9 cellular contexts compared by ENCODE assay signal in genomic region chr19:39825093-39825463, GRCh38. TPM values are rescaled to one million over a fixed set of nuclear protein-coding genes. Genes with fewer than 3 reads are reported as not detected.
A peak's percentile ranks its signal among the peaks of the same experiment; 100 is the strongest.
DNase-seq lines count a peak whose midpoint lies in the region; ATAC-seq and TF ChIP-seq lines count a peak whose summit lies in the region.
"Had no signal": no experiment of that assay in that cellular context is flagged by ENCODE, and none has a peak within 500 bp of the region (broad histone marks: within the 10 kb centered on the region; RNA-seq: fewer than 3 reads in every experiment).

No MANE protein-coding gene starts in this region.

- in situ Hi-C loops in gastrocnemius medialis (cut with MboI; ENCODE audit: low sequenced_read_pairs in 4 of 4), result loop anchor here in 2 of 4 donors (25.0 kb wide), 2 partner anchors 288 to 388 kb away; partner anchors contain the start of genes RPS16 (in 2 of the 2), SUPT5H (in 2 of the 2), EID2 (in 1 of the 2) and EID2B (in 1 of the 2)

- H3K36me3 ChIP-seq in DND-41 (ENCODE audit: insufficient read depth, low read length), result peaks cover 33% of the 10 kb centered on the region
- H3K36me3 ChIP-seq in hepatocyte (replicated peaks; ENCODE audit: insufficient read depth, low read depth), result no peaks in the 10 kb centered on the region
- H3K36me3 ChIP-seq in gastrocnemius medialis, result peaks cover 0 to 47% of the 10 kb centered on the region in 2 donors

- ATAC-seq in DND-41 (ENCODE audit: insufficient read depth, low read depth), result no peak
- ATAC-seq in gastrocnemius medialis, result no peak

- H3K27ac ChIP-seq in DND-41 (ENCODE audit: low read length) (peak overlapping the region; percentile 39), VCaP (peak overlapping the region; percentile 78), hepatocyte (peak overlapping the region; percentile 8), gastrocnemius medialis (peak overlapping the region; percentile 84 to 99 (median 92))

- H3K9ac ChIP-seq in DND-41 (ENCODE audit: low read depth, low read length), result peak overlapping the region; percentile 64

- H4K20me1 ChIP-seq in DND-41 (ENCODE audit: insufficient read depth, low read length), result no peaks in the 10 kb centered on the region
- no peaks in the 10 kb centered on the region for H4K20me1 ChIP-seq in hepatocyte (ENCODE audit: insufficient read depth, poor library complexity, severe bottlenecking)

- no peaks in the 10 kb centered on the region for H3K9me2 ChIP-seq in hepatocyte (replicated peaks; ENCODE audit: insufficient read depth)

- H3K9me3 ChIP-seq in DND-41 (ENCODE audit: insufficient read depth, low read length, severe bottlenecking) (no peaks in the 10 kb centered on the region), hepatocyte (ENCODE audit: low read depth) (no peaks in the 10 kb centered on the region), gastrocnemius medialis (no peaks in the 10 kb centered on the region)

- no peak for TF ChIP-seq CTCF in DND-41 (IDR thresholded peaks at IDR 0.05; ENCODE audit: borderline replicate concordance, extremely low read depth, low read length, poor library complexity, severe bottlenecking)
- TF ChIP-seq CTCF in VCaP (conservative IDR thresholded peaks at IDR 0.05), result no peak
- no peak for TF ChIP-seq CTCF in hepatocyte (IDR thresholded peaks at IDR 0.05; ENCODE audit: poor library complexity)
- no peak for TF ChIP-seq CTCF in gastrocnemius medialis (IDR thresholded peaks at IDR 0.05 in 4 of 5, conservative IDR thresholded peaks at IDR 0.05 in 1 of 5)

- H3K27me3 ChIP-seq in DND-41 (ENCODE audit: insufficient read depth, low read length, poor library complexity), result no peaks in the 10 kb centered on the region
- no peaks in the 10 kb centered on the region for H3K27me3 ChIP-seq in hepatocyte
- H3K27me3 ChIP-seq in gastrocnemius medialis, result no peaks in the 10 kb centered on the region

- H2AFZ ChIP-seq in DND-41 (ENCODE audit: low read depth, low read length) (peak overlapping the region; percentile 72), hepatocyte (no peak overlapping the region)

- TF ChIP-seq POLR2A in gastrocnemius medialis (IDR thresholded peaks at IDR 0.05), result no peak

- WGBS in hepatocyte (ENCODE audit: low lambda C conversion rate, missing lambda C conversion rate), result 90% methylated on average over 11 of the region's 11 CpGs

- intact Hi-C loops in gastrocnemius medialis (cut with DNase I; ENCODE audit: low total_unique reads), result loop anchor here (10.0 kb wide), 1 partner anchor 440 kb away; no protein-coding TSS in a partner anchor

- H3K79me2 ChIP-seq in DND-41 (ENCODE audit: insufficient read depth, low read length), result peaks cover 10% of the 10 kb centered on the region
- H3K79me2 ChIP-seq in hepatocyte, result peaks cover 8% of the 10 kb centered on the region

- H3K4me2 ChIP-seq in DND-41 (ENCODE audit: insufficient read depth, low read length), result peak overlapping the region; percentile 87
- peak overlapping the region; percentile 64 for H3K4me2 ChIP-seq in hepatocyte

- DNase-seq in DND-41 (no peak), hepatocyte (ENCODE audit: low spot score) (no peak), gastrocnemius medialis (no peak), NCI-H1048 (lab: John Stamatoyannopoulos, UW) (no peak), HCEC 1CT (no peak), NCI-H1436 (lab: John Stamatoyannopoulos, UW) (no peak)
- no peak for DNase-seq in activated CD4-positive, alpha-beta T cell treated with anti-CD3 and anti-CD28 coated beads, Interleukin-2, amount 50 U/mL, for 1 hour

- H3K4me3 ChIP-seq in DND-41 (ENCODE audit: low read depth in 1 of 2, low read length in 2 of 2) (peak overlapping the region in 1 of 2 experiments; percentile 76; a peak in 2 of 4 replicates), hepatocyte (no peak overlapping the region), gastrocnemius medialis (peak overlapping the region in 2 of 4 donors; percentile 1 to 93)

- H3K4me1 ChIP-seq in DND-41 (ENCODE audit: insufficient read depth, low read length) (peaks cover 20% of the 10 kb centered on the region), hepatocyte (ENCODE audit: insufficient read depth) (no peaks in the 10 kb centered on the region), gastrocnemius medialis (peaks cover 41 to 62% of the 10 kb centered on the region in 2 donors)

RNA-seq across cellular contexts. Expression of gene DYRK1B, which starts 8.9 kb away (rescaled TPM):
- total RNA-seq in hepatocyte (10.5 and 12.2 TPM in 2 replicates), gastrocnemius medialis (10 to 100 TPM; 39.6 to 68.7 (median 61.8) TPM)
- 25.7 and 28.0 TPM in 2 replicates for polyA plus RNA-seq in hepatocyte

RNA-seq across cellular contexts. Expression of gene FBL, which starts 21.1 kb away (rescaled TPM):
- 104 and 126 TPM in 2 replicates for total RNA-seq in hepatocyte
- polyA plus RNA-seq in hepatocyte, result 69.6 and 79.4 TPM in 2 replicates
- 10 to 100 TPM; 40.4 to 79.4 (median 67.0) TPM for total RNA-seq in gastrocnemius medialis

RNA-seq across cellular contexts. Expression of gene LEUTX, which starts 46.4 kb away (rescaled TPM):
- total RNA-seq in hepatocyte, result not detected in 2 replicates
- not detected in 2 replicates for polyA plus RNA-seq in hepatocyte
- total RNA-seq in gastrocnemius medialis, result not detected
- total RNA-seq: omental fat pad had no signal

Comparison
In these comparisons a context has a peak if more than half of its experiments do, and no peak if none do; other contexts are left out.
1. H3K27ac ChIP-seq: peak in every context shown above with its lines; median percentile 92 in gastrocnemius medialis; 78 in VCaP; 39 in DND-41; 8 in hepatocyte.